In genomic region chr17:4747847-4748246, GRCh38 we compare ENCODE assay signal across 13 cellular contexts. TPM values are rescaled to one million over a fixed set of nuclear protein-coding genes. Genes with fewer than 3 reads are reported as not detected.
A peak's percentile ranks its signal among the peaks of the same experiment; 100 is the strongest.
DNase-seq lines count a peak whose midpoint lies in the region; TF ChIP-seq lines count a peak whose summit lies in the region.
"Had no signal": no experiment of that assay in that cellular context is flagged by ENCODE, and none has a peak within 500 bp of the region (broad histone marks: within the 10 kb centered on the region; RNA-seq: fewer than 3 reads in every experiment).

No MANE protein-coding gene starts in this region.

- DNase-seq in activated CD4-positive, alpha-beta T cell treated with anti-CD3 and anti-CD28 coated beads, Interleukin-2, amount 50 U/mL, for 1 hour, result peak; percentile 18
- DNase-seq in activated CD4-positive, alpha-beta T cell treated with anti-CD3 and anti-CD28 coated beads for 4 hours, result no peak
- peak; percentile 72 for DNase-seq in RPMI8226
- no peak for DNase-seq in effector memory CD4-positive, alpha-beta T cell
- no peak for DNase-seq in spleen
- DNase-seq in AML-193 (lab: John Stamatoyannopoulos, UW), result no peak
- no peak for DNase-seq in HUDEP-2 (lab: John Stamatoyannopoulos, UW; ENCODE audit: unreplicated experiment in 76 of 76)
- no peak for DNase-seq in NCI-H1417 treated with DMSO at 0.1 percent for 48 hours (lab: John Stamatoyannopoulos, UW)
- DNase-seq: ACHN, NCI-H1048, nephron progenitor cell, Peyer's patch had no signal

- no peak for TF ChIP-seq CTCF in spleen (IDR thresholded peaks at IDR 0.05 in 8 of 11, conservative IDR thresholded peaks at IDR 0.05 in 3 of 11)

- TF ChIP-seq POLR2A in spleen (IDR thresholded peaks at IDR 0.05), result no peak

- WGBS in spleen, 5 donors, result 2 to 5% (median 3%) methylated on average over 5 of the region's 5 CpGs

- intact Hi-C loops in spleen (cut with DNase I; ENCODE audit: low total_unique reads), result no loop called here

- peaks cover 3% of the 10 kb centered on the region for H3K4me1 ChIP-seq in effector memory CD4-positive, alpha-beta T cell (ENCODE audit: control insufficient read depth, insufficient read depth, low read length, poor library complexity, severe bottlenecking)
- peaks cover 9 to 39% (median 19%) of the 10 kb centered on the region in 6 donors for H3K4me1 ChIP-seq in spleen

- H3K4me3 ChIP-seq in effector memory CD4-positive, alpha-beta T cell (ENCODE audit: insufficient read depth, low read depth, low read length, poor library complexity, severe bottlenecking), result peak overlapping the region; percentile 19
- H3K4me3 ChIP-seq in spleen, result peak overlapping the region in 3 of 8 donors; percentile 0 to 43 (median 5)
- H3K4me3 ChIP-seq: Peyer's patch, vagina had no signal

- H3K27ac ChIP-seq in effector memory CD4-positive, alpha-beta T cell (ENCODE audit: insufficient read depth, low read length, poor library complexity, severe bottlenecking), result no peak overlapping the region
- peak overlapping the region in 7 of 8 donors; percentile 41 to 74 (median 63) for H3K27ac ChIP-seq in spleen
- H3K27ac ChIP-seq: Peyer's patch, vagina had no signal

- no peaks in the 10 kb centered on the region for H3K27me3 ChIP-seq in effector memory CD4-positive, alpha-beta T cell (replicated peaks; ENCODE audit: control insufficient read depth, insufficient read depth, low read length, poor library complexity, severe bottlenecking)
- H3K27me3 ChIP-seq in spleen (replicated peaks in 1 of 7), result peaks cover 0 to 61% (median 3%) of the 10 kb centered on the region in 7 donors

- no peaks in the 10 kb centered on the region for H3K36me3 ChIP-seq in effector memory CD4-positive, alpha-beta T cell (ENCODE audit: control insufficient read depth, insufficient read depth, low read length)
- H3K36me3 ChIP-seq in spleen, result no peaks in the 10 kb centered on the region
- H3K36me3 ChIP-seq: Peyer's patch, vagina had no signal

- no peaks in the 10 kb centered on the region for H3K9me3 ChIP-seq in effector memory CD4-positive, alpha-beta T cell (ENCODE audit: control insufficient read depth, low read length)
- no peaks in the 10 kb centered on the region for H3K9me3 ChIP-seq in spleen
- H3K9me3 ChIP-seq: Peyer's patch, vagina had no signal

RNA-seq across cellular contexts. Expression of gene CXCL16, which starts 8.1 kb away (rescaled TPM):
- 100 to 1,000 TPM in 1 of 7 donors, 10 to 100 TPM in 6; 45.5 to 104 (median 70.5) TPM for total RNA-seq in spleen
- polyA plus RNA-seq in spleen, result 10 to 100 TPM; 11.5 to 29.0 (median 17.2) TPM

RNA-seq across cellular contexts. Expression of gene ZMYND15, which starts 8.2 kb away (rescaled TPM):
- total RNA-seq in spleen, result 10 to 100 TPM in 1 of 7 donors, 1 to 10 TPM in 6; 3.8 to 11.5 (median 5.2) TPM
- polyA plus RNA-seq in spleen, result 1 to 10 TPM; 1.8 to 3.1 (median 2.2) TPM
- total RNA-seq: vagina had no signal

RNA-seq across cellular contexts. Expression of gene MED11, which starts 16.6 kb away (rescaled TPM):
- 10 to 100 TPM; 17.1 to 42.7 (median 22.3) TPM for total RNA-seq in spleen
- polyA plus RNA-seq in spleen, result 10 to 100 TPM; 42.9 to 47.1 (median 43.8) TPM

RNA-seq across cellular contexts. Expression of gene TM4SF5, which starts 23.8 kb away (rescaled TPM):
- not detected for total RNA-seq in spleen
- polyA plus RNA-seq in spleen, result not detected
- total RNA-seq: vagina had no signal

RNA-seq across cellular contexts. Expression of gene ARRB2, which starts 37.4 kb away (rescaled TPM):
- 100 to 1,000 TPM; 117 to 416 (median 226) TPM for total RNA-seq in spleen
- polyA plus RNA-seq in spleen, result 100 to 1,000 TPM in 2 of 3 donors, 10 to 100 TPM in 1; 61.4 to 127 (median 120) TPM

Comparison
In these comparisons a context has a peak if more than half of its experiments do, and no peak if none do; other contexts are left out.
1. DNase-seq: peak in activated CD4-positive, alpha-beta T cell treated with anti-CD3 and anti-CD28 coated beads, Interleukin-2, amount 50 U/mL, for 1 hour (single experiment) and RPMI8226 (single experiment); none in activated CD4-positive, alpha-beta T cell treated with anti-CD3 and anti-CD28 coated beads for 4 hours (0 of 2), effector memory CD4-positive, alpha-beta T cell (0 of 3), spleen (single experiment), AML-193 (0 of 2), HUDEP-2 (0 of 76) and NCI-H1417 treated with DMSO at 0.1 percent for 48 hours (single experiment).